8 cellular contexts compared by ENCODE assay signal in the genomic region with DNA sequence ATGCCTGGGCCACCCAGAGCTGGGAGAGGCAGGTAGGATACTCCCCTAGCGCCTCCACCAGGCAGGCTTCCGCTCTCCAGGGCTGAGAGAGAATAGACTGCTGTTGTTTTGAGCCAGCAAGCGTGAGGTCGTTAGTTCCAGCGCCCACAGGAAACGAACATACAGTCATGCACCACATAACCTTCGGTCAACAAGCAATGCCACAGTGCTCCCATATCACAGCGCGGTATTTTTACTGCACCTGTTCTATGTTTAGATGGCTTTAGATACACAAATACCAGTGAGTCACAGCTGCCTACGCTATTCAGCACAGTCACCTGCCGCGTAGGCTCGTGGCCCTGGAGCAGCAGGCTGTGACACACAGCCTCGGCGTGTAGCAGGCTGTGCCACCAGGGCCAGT.
DNase-seq lines count a peak whose midpoint lies in the region; ATAC-seq lines count a peak whose summit lies in the region.
"Not testable (repeated sequence)": the region's sequence is repeated elsewhere in the genome, so short reads cannot be mapped to it uniquely, and the experiment has no call there.

No MANE protein-coding gene starts in this region.

- CTCF ChIA-PET in T-cell (lab: Charles Lee): not testable (repeated sequence)

- not testable (repeated sequence) for H3K4me3 Mint-ChIP-seq in T-cell; central memory CD8-positive, alpha-beta T cell

- H3K36me3 Mint-ChIP-seq in T-cell; central memory CD8-positive, alpha-beta T cell (ENCODE audit: insufficient read depth): not testable (repeated sequence)

- not testable (repeated sequence) for H3K27ac Mint-ChIP-seq in T-cell; central memory CD8-positive, alpha-beta T cell (ENCODE audit: low read depth)

- peak; percentile 47 for ATAC-seq in GM18508 (IDR thresholded peaks at IDR 0.05; ENCODE audit: insufficient read depth, unreplicated experiment)
- ATAC-seq in GM19351 (IDR thresholded peaks at IDR 0.05; ENCODE audit: unreplicated experiment): peak; percentile 55
- ATAC-seq in GM21619 (IDR thresholded peaks at IDR 0.05; ENCODE audit: unreplicated experiment): peak; percentile 45
- peak; percentile 58 for ATAC-seq in HG02938 (IDR thresholded peaks at IDR 0.05; ENCODE audit: unreplicated experiment)
- peak; percentile 45 for ATAC-seq in HG03196 (IDR thresholded peaks at IDR 0.05; ENCODE audit: unreplicated experiment)
- peak; percentile 72 to 80 (median 74) for ATAC-seq in T-cell (replicated peaks in 1 of 4)
- ATAC-seq in central memory CD8-positive, alpha-beta T cell (replicated peaks; ENCODE audit: extremely low read depth, poor library complexity, severe bottlenecking): peak; percentile 86
- peak; percentile 88 for ATAC-seq in stimulated activated naive CD8-positive, alpha-beta T cell treated with anti-CD3 and anti-CD28 coated beads, Interleukin-15, Interleukin-2, amounts not matched to agents 100 U/mL and 50 U/mL, for 24 hours

- POLR2A ChIA-PET in T-cell (lab: Charles Lee): not testable (repeated sequence)

- not testable (repeated sequence) for H3K9me3 Mint-ChIP-seq in T-cell; central memory CD8-positive, alpha-beta T cell

- DNase-seq in T-cell; central memory CD8-positive, alpha-beta T cell (ENCODE audit: low spot score in 2 of 2); stimulated activated naive CD8-positive, alpha-beta T cell treated with anti-CD3 and anti-CD28 coated beads, Interleukin-15, Interleukin-2, amounts not matched to agents 100 U/mL and 50 U/mL, for 24 hours: not testable (repeated sequence)

- not testable (repeated sequence) for H3K4me1 Mint-ChIP-seq in T-cell; central memory CD8-positive, alpha-beta T cell

- H3K27me3 Mint-ChIP-seq in T-cell; central memory CD8-positive, alpha-beta T cell: not testable (repeated sequence)
